Comparison of ENCODE assay signal across 10 cellular contexts in genomic region chr16:24635900-24636610, GRCh38.
DNase-seq lines count a peak whose midpoint lies in the region; ATAC-seq and TF ChIP-seq lines count a peak whose summit lies in the region.
"Had no signal": no experiment of that assay in that cellular context is flagged by ENCODE, and none has a peak within 500 bp of the region (broad histone marks: within the 10 kb centered on the region; RNA-seq: fewer than 3 reads in every experiment).

No MANE protein-coding gene starts in this region.

- H3K27me3 ChIP-seq in left lung, result peaks cover 0 to 7% of the 10 kb centered on the region in 2 donors

- BruUV-seq in MCF 10A (replicated peaks; lab: Mats Ljungman, UMichigan), result no TSS peak

- peaks cover 11% of the 10 kb centered on the region for H3K4me1 Mint-ChIP-seq in MCF 10A (ENCODE audit: insufficient read depth, unreplicated experiment)
- H3K4me1 Mint-ChIP-seq: central memory CD8-positive, alpha-beta T cell had no signal

- in situ Hi-C loops in ACHN (cut with HindIII; ENCODE audit: low pct_ligation_motif_present, low pct_unique_long_range_greater_than_20kb, low sequenced_read_pairs), result no loop called here

- POLR2A ChIA-PET in MCF 10A (lab: Yijun Ruan, JAX), result interaction anchor here (0.6 to 2.3 kb wide), 4 partner anchors 10 to 120 kb away, joined by 3 to 10 read pairs (median 3); no protein-coding TSS in a partner anchor

- H3K4me1 ChIP-seq in left lung, result no peaks in the 10 kb centered on the region

- H3K36me3 Mint-ChIP-seq in MCF 10A (ENCODE audit: insufficient read depth, unreplicated experiment), result no peaks in the 10 kb centered on the region

- CTCF ChIA-PET in MCF 10A (lab: Yijun Ruan, JAX), result interaction anchor here (0.6 to 1.2 kb wide), 2 partner anchors 11 to 106 kb away, joined by 3 to 4 read pairs; no protein-coding TSS in a partner anchor

- intact Hi-C loops in MCF 10A (cut with micrococcal nuclease) (no loop called here), left lung (cut with DNase I) (no loop called here)

- no peak overlapping the region for H3K4me3 Mint-ChIP-seq in MCF 10A (ENCODE audit: unreplicated experiment)
- H3K4me3 Mint-ChIP-seq: central memory CD8-positive, alpha-beta T cell had no signal

- no peaks in the 10 kb centered on the region for H3K9me3 ChIP-seq in left lung

- peak; percentile 37 for ATAC-seq in left lung
- no peak for ATAC-seq in GM18502 (IDR thresholded peaks at IDR 0.05; ENCODE audit: poor library complexity, unreplicated experiment)
- ATAC-seq in HG02571 (IDR thresholded peaks at IDR 0.05; ENCODE audit: unreplicated experiment), result no peak

- DNase-seq in ACHN, result peak; percentile 99
- peak; percentile 38 for DNase-seq in NCI-H1092 (lab: John Stamatoyannopoulos, UW)
- peak; percentile 95 for DNase-seq in MCF 10A (ENCODE audit: unreplicated experiment)
- DNase-seq in left lung, result peak in 1 of 2 donors; percentile 59
- DNase-seq in NCI-H187 (lab: John Stamatoyannopoulos, UW), result no peak
- DNase-seq in stimulated activated CD8-positive, alpha-beta memory T cell treated with anti-CD3 and anti-CD28 coated beads, Interleukin-4, amount 100 ng/mL, for 48 hours, result no peak
- DNase-seq: DND-41 had no signal

- no peaks in the 10 kb centered on the region for H3K27me3 Mint-ChIP-seq in MCF 10A (ENCODE audit: insufficient read depth, unreplicated experiment)

- no peak overlapping the region for H3K4me3 ChIP-seq in left lung

- peaks cover 7% of the 10 kb centered on the region for H3K9me3 Mint-ChIP-seq in MCF 10A (ENCODE audit: unreplicated experiment)
- H3K9me3 Mint-ChIP-seq: central memory CD8-positive, alpha-beta T cell had no signal

- no peak overlapping the region for H3K27ac ChIP-seq in left lung

- H3K27ac Mint-ChIP-seq in MCF 10A (ENCODE audit: low read depth, unreplicated experiment), result peak overlapping the region; percentile 33

- TF ChIP-seq CTCF in MCF 10A (IDR thresholded peaks at IDR 0.05; ENCODE audit: unreplicated experiment), result no peak
- TF ChIP-seq CTCF in left lung (IDR thresholded peaks at IDR 0.05), result no peak

- H3K36me3 ChIP-seq in left lung, result no peaks in the 10 kb centered on the region

Comparison
In these comparisons a context has a peak if more than half of its experiments do, and no peak if none do; other contexts are left out.
1. DNase-seq: peak in ACHN (single experiment), NCI-H1092 (single experiment) and MCF 10A (single experiment); none in NCI-H187 (0 of 2) and stimulated activated CD8-positive, alpha-beta memory T cell treated with anti-CD3 and anti-CD28 coated beads, Interleukin-4, amount 100 ng/mL, for 48 hours (single experiment).